15 cellular contexts compared by ENCODE assay signal in genomic region chr2:39743170-39743851, GRCh38. TPM values are rescaled to one million over a fixed set of nuclear protein-coding genes. Genes with fewer than 3 reads are reported as not detected.
A peak's percentile ranks its signal among the peaks of the same experiment; 100 is the strongest.
DNase-seq lines count a peak whose midpoint lies in the region; ATAC-seq and TF ChIP-seq lines count a peak whose summit lies in the region.
"Had no signal": no experiment of that assay in that cellular context is flagged by ENCODE, and none has a peak within 500 bp of the region (broad histone marks: within the 10 kb centered on the region; RNA-seq: fewer than 3 reads in every experiment).

No MANE protein-coding gene starts in this region.

- ATAC-seq in RWPE2 (ENCODE audit: low read depth) (peak; percentile 56; the same call in 2 of the 3 replicates), GM18517 (IDR thresholded peaks at IDR 0.05; ENCODE audit: unreplicated experiment) (no peak), HG02884 (IDR thresholded peaks at IDR 0.05; ENCODE audit: unreplicated experiment) (no peak)
- ATAC-seq in effector memory CD8-positive, alpha-beta T cell (replicated peaks) = no peak
- ATAC-seq: upper lobe of right lung had no signal

- CTCF ChIA-PET in HEK293T (lab: Yijun Ruan, JAX) = interaction anchor here (1.4 kb wide), 1 partner anchor 12 kb away, joined by 4 read pairs; no protein-coding TSS in a partner anchor

- peaks cover 24% of the 10 kb centered on the region for H3K36me3 Mint-ChIP-seq in effector memory CD8-positive, alpha-beta T cell (ENCODE audit: insufficient read depth)

- H3K27me3 ChIP-seq in RWPE2 (ENCODE audit: insufficient read depth, poor library complexity, severe bottlenecking) = no peaks in the 10 kb centered on the region
- H3K27me3 ChIP-seq: upper lobe of right lung had no signal

- POLR2A ChIA-PET in HEK293T (lab: Yijun Ruan, JAX) = no interaction called here

- peak overlapping the region; percentile 7 to 39 for H3K27ac Mint-ChIP-seq in effector memory CD8-positive, alpha-beta T cell

- no peaks in the 10 kb centered on the region for H3K27me3 Mint-ChIP-seq in effector memory CD8-positive, alpha-beta T cell

- no peak overlapping the region for H3K27ac ChIP-seq in RWPE2 (ENCODE audit: poor library complexity, severe bottlenecking)
- H3K27ac ChIP-seq: upper lobe of right lung had no signal

- no peak overlapping the region for H3K4me3 Mint-ChIP-seq in effector memory CD8-positive, alpha-beta T cell

- H3K9me3 ChIP-seq in RWPE2 (ENCODE audit: severe bottlenecking) = no peaks in the 10 kb centered on the region
- H3K9me3 ChIP-seq: Caco-2, upper lobe of right lung had no signal

- no peaks in the 10 kb centered on the region for H3K9me3 Mint-ChIP-seq in effector memory CD8-positive, alpha-beta T cell

- H3K4me3 ChIP-seq in RWPE2 (ENCODE audit: severe bottlenecking) = no peak overlapping the region
- H3K4me3 ChIP-seq: upper lobe of right lung had no signal

- no peak for TF ChIP-seq CTCF in RWPE2 (IDR thresholded peaks at IDR 0.05; ENCODE audit: poor library complexity, severe bottlenecking)

- peaks cover 13% of the 10 kb centered on the region for H3K4me1 ChIP-seq in RWPE2 (ENCODE audit: insufficient read depth, poor library complexity, severe bottlenecking)

- H3K36me3 ChIP-seq in RWPE2 (ENCODE audit: low read depth) = peaks cover 95% of the 10 kb centered on the region

- no peaks in the 10 kb centered on the region for H3K4me1 Mint-ChIP-seq in effector memory CD8-positive, alpha-beta T cell (ENCODE audit: low read depth in 2 of 2)

- DNase-seq in DMS53 (lab: John Stamatoyannopoulos, UW) (peak; percentile 30), DMS53 treated with DMSO at 0.1 percent for 48 hours (lab: John Stamatoyannopoulos, UW; ENCODE audit: unreplicated experiment) (no peak), RWPE2 (ENCODE audit: low spot score) (no peak), renal cortical epithelial cell (ENCODE audit: low read depth) (peak; percentile 21), HEK293T (ENCODE audit: extremely low spot score) (no peak)
- no peak for DNase-seq in effector memory CD8-positive, alpha-beta T cell
- DNase-seq: 8988T; activated T-cell treated with anti-CD3 and anti-CD28 coated beads, Interleukin-2, amount 50 U/mL, for 48 hours; anterior cingulate cortex; Caco-2; H7; occipital lobe; upper lobe of right lung had no signal

TF ChIP-seq in HEK293T, 16 proteins besides CTCF, POLR2A, EP300 and RAD21:
- TF ChIP-seq ARNT (IDR thresholded peaks at IDR 0.05) = no peak
- TF ChIP-seq ZNF384 (IDR thresholded peaks at IDR 0.05) = no peak
- no peak for TF ChIP-seq SUZ12 (IDR thresholded peaks at IDR 0.05)
- TF ChIP-seq HDGF (IDR thresholded peaks at IDR 0.05; ENCODE audit: borderline replicate concordance) = no peak
- no peak for TF ChIP-seq FOXA1 (IDR thresholded peaks at IDR 0.05)
- no peak for TF ChIP-seq NFRKB (IDR thresholded peaks at IDR 0.05)
- no peak for TF ChIP-seq LEF1 (IDR thresholded peaks at IDR 0.05; ENCODE audit: borderline replicate concordance)
- TF ChIP-seq L3MBTL2 (conservative IDR thresholded peaks at IDR 0.05) = no peak
- no peak for TF ChIP-seq ELF4 (IDR thresholded peaks at IDR 0.05)
- TF ChIP-seq TARDBP (IDR thresholded peaks at IDR 0.05) = no peak
- no peak for TF ChIP-seq CTBP1 (IDR thresholded peaks at IDR 0.05; ENCODE audit: borderline replicate concordance)
- TF ChIP-seq FOXM1 (IDR thresholded peaks at IDR 0.05; ENCODE audit: borderline replicate concordance) = no peak
- TF ChIP-seq SP1 (IDR thresholded peaks at IDR 0.05) = no peak
- no peak for TF ChIP-seq PKNOX1 (IDR thresholded peaks at IDR 0.05)

RNA-seq across cellular contexts. Expression of gene THUMPD2, which starts 35.7 kb away (rescaled TPM):
- 6.9 and 9.8 TPM in 2 replicates for total RNA-seq in renal cortical epithelial cell

Comparison
In these comparisons a context has a peak if more than half of its experiments do, and no peak if none do; other contexts are left out.
1. DNase-seq: peak in DMS53 (single experiment) and renal cortical epithelial cell (single experiment); none in DMS53 treated with DMSO at 0.1 percent for 48 hours (single experiment), RWPE2 (single experiment), effector memory CD8-positive, alpha-beta T cell (0 of 3) and HEK293T (single experiment).